In genomic region chr10:12704488-12704887, GRCh38 we compare ENCODE assay signal across 19 cellular contexts.
DNase-seq lines count a peak whose midpoint lies in the region; ATAC-seq, FAIRE-seq and TF ChIP-seq lines count a peak whose summit lies in the region.
"Had no signal": no experiment of that assay in that cellular context is flagged by ENCODE, and none has a peak within 500 bp of the region (broad histone marks: within the 10 kb centered on the region; RNA-seq: fewer than 3 reads in every experiment).

No MANE protein-coding gene starts in this region.

- in situ Hi-C loops in astrocyte of the spinal cord (cut with HindIII; ENCODE audit: low sequenced_read_pairs) = no loop called here

- peaks cover 62% of the 10 kb centered on the region for H3K4me1 Mint-ChIP-seq in MCF 10A (ENCODE audit: insufficient read depth, unreplicated experiment)

- FAIRE-seq in keratinocyte (lab: Jason Lieb, UNC) = no peak
- FAIRE-seq: kidney had no signal

- CTCF ChIA-PET in MCF 10A (lab: Yijun Ruan, JAX) = interaction anchor here (0.6 to 4.6 kb wide), 8 partner anchors 48 to 1381 kb away, joined by 3 to 32 read pairs (median 3); partner anchors contain the start of gene CAMK1D

- BruUV-seq in MCF 10A (replicated peaks; lab: Mats Ljungman, UMichigan) = no TSS peak

- no peaks in the 10 kb centered on the region for H3K9me1 ChIP-seq in keratinocyte (ENCODE audit: control insufficient read depth, extremely low read depth, insufficient read depth, low read length)

- H3K4me3 Mint-ChIP-seq in MCF 10A (ENCODE audit: unreplicated experiment) = peak overlapping the region; percentile 6
- H3K4me3 Mint-ChIP-seq: activated naive CD8-positive, alpha-beta T cell; CD8-positive, alpha-beta T cell; nephron progenitor cell; type B pancreatic cell had no signal

- H3K9me3 Mint-ChIP-seq in MCF 10A (ENCODE audit: unreplicated experiment) = no peaks in the 10 kb centered on the region
- H3K9me3 Mint-ChIP-seq: CD8-positive, alpha-beta T cell; nephron progenitor cell had no signal

- no peak for ATAC-seq in GM21360 (IDR thresholded peaks at IDR 0.05; ENCODE audit: unreplicated experiment)
- ATAC-seq: CD8-positive, alpha-beta T cell; heart right ventricle had no signal

- H3K9me3 ChIP-seq in breast epithelium = no peaks in the 10 kb centered on the region
- H3K9me3 ChIP-seq in keratinocyte (ENCODE audit: control insufficient read depth, low read depth, low read length) = no peaks in the 10 kb centered on the region

- H3K36me3 Mint-ChIP-seq in MCF 10A (ENCODE audit: insufficient read depth, unreplicated experiment) = peaks cover 11% of the 10 kb centered on the region

- peak overlapping the region; percentile 59 for H3K4me2 ChIP-seq in keratinocyte (ENCODE audit: control insufficient read depth, extremely low read depth, insufficient read depth, low read depth, low read length)

- H2AFZ ChIP-seq in keratinocyte (ENCODE audit: control insufficient read depth, low read length) = no peak overlapping the region

- no peaks in the 10 kb centered on the region for H4K20me1 ChIP-seq in keratinocyte (ENCODE audit: control insufficient read depth, extremely low read depth, insufficient read depth, low read length)

- intact Hi-C loops in MCF 10A (cut with micrococcal nuclease) = no loop called here
- intact Hi-C loops in breast epithelium (cut with DNase I; ENCODE audit: low total_unique reads) = no loop called here
- intact Hi-C loops in posterior vena cava (cut with DNase I) = loop anchor here in 1 of 2 donors (10.0 kb wide), 1 partner anchor 440 kb away; no protein-coding TSS in a partner anchor

- no peak for TF ChIP-seq POLR2A in breast epithelium (IDR thresholded peaks at IDR 0.05)

- DNase-seq in MCF 10A (ENCODE audit: unreplicated experiment) (peak; percentile 41), breast epithelium (ENCODE audit: low spot score in 2 of 2) (no peak), astrocyte of the spinal cord (ENCODE audit: low read depth, low spot score) (peak; percentile 12), keratinocyte (ENCODE audit: low read depth, low spot score) (no peak), posterior vena cava (ENCODE audit: low spot score) (no peak), dermis blood vessel endothelial cell (no peak), NCI-H446 treated with DMSO at 0.1 percent for 48 hours (lab: John Stamatoyannopoulos, UW) (no peak)
- DNase-seq: activated CD4-positive, CD25-positive, alpha-beta regulatory T cell treated with anti-CD3 and anti-CD28 coated beads, Interleukin-2, amount 50 U/mL, for 72 hours; CD8-positive, alpha-beta T cell; heart right ventricle; Karpas-422; kidney; NCI-H1417; NCI-H2171; nephron progenitor cell; stimulated activated naive CD4-positive, alpha-beta T cell had no signal

- POLR2A ChIA-PET in MCF 10A (lab: Yijun Ruan, JAX) = interaction anchor here (0.7 to 1.9 kb wide), 7 partner anchors 10 to 488 kb away, joined by 3 to 6 read pairs (median 3); no protein-coding TSS in a partner anchor

- no peaks in the 10 kb centered on the region for H3K79me2 ChIP-seq in keratinocyte (ENCODE audit: control insufficient read depth, insufficient read depth, low read length)

- no peaks in the 10 kb centered on the region for H3K4me1 ChIP-seq in breast epithelium
- H3K4me1 ChIP-seq in keratinocyte (ENCODE audit: control insufficient read depth, extremely low read depth, insufficient read depth, low read length) = peaks cover 61% of the 10 kb centered on the region

- H3K27me3 ChIP-seq in breast epithelium (no peaks in the 10 kb centered on the region), keratinocyte (ENCODE audit: control insufficient read depth, extremely low read depth, insufficient read depth, low read length) (no peaks in the 10 kb centered on the region)
- H3K27me3 ChIP-seq: heart right ventricle had no signal

- dilution Hi-C loops in keratinocyte (cut with MboI; ENCODE audit: extremely low pct_ligation_motif_present, low sequenced_read_pairs) = no loop called here

- H3K27me3 Mint-ChIP-seq in MCF 10A (ENCODE audit: insufficient read depth, unreplicated experiment) = no peaks in the 10 kb centered on the region
- H3K27me3 Mint-ChIP-seq: activated naive CD8-positive, alpha-beta T cell; type B pancreatic cell had no signal

- no peak overlapping the region for H3K9ac ChIP-seq in keratinocyte (ENCODE audit: control insufficient read depth, extremely low read depth, insufficient read depth, low read length)

- peak overlapping the region; percentile 80 for H3K27ac Mint-ChIP-seq in MCF 10A (ENCODE audit: low read depth, unreplicated experiment)
- H3K27ac Mint-ChIP-seq: activated naive CD8-positive, alpha-beta T cell; CD8-positive, alpha-beta T cell; nephron progenitor cell; type B pancreatic cell had no signal

- H3K27ac ChIP-seq in breast epithelium (no peak overlapping the region), keratinocyte (ENCODE audit: control insufficient read depth, insufficient read depth, low read length) (peak overlapping the region; percentile 81)

- H3K4me3 ChIP-seq in breast epithelium (no peak overlapping the region), astrocyte of the spinal cord (ENCODE audit: low read depth, low read length) (no peak overlapping the region), keratinocyte (ENCODE audit: control insufficient read depth in 2 of 3, extremely low read depth in 1 of 3, insufficient read depth in 2 of 3, low read depth in 1 of 3, low read length in 3 of 3) (peak overlapping the region in 1 of 3 experiments; percentile 22)
- H3K4me3 ChIP-seq: heart right ventricle had no signal

- TF ChIP-seq CTCF in MCF 10A (IDR thresholded peaks at IDR 0.05; ENCODE audit: unreplicated experiment) (no peak), breast epithelium (IDR thresholded peaks at IDR 0.05) (no peak), astrocyte of the spinal cord (IDR thresholded peaks at IDR 0.05; ENCODE audit: low read depth, low read length) (no peak), keratinocyte (optimal IDR thresholded peaks at IDR 0.05 in 1 of 3, IDR thresholded peaks at IDR 0.05 in 1 of 3, conservative IDR thresholded peaks at IDR 0.05 in 1 of 3; ENCODE audit: extremely low read depth in 1 of 3, insufficient read depth in 2 of 3, low read length in 3 of 3) (no peak)

- H3K36me3 ChIP-seq in breast epithelium = no peaks in the 10 kb centered on the region
- no peaks in the 10 kb centered on the region for H3K36me3 ChIP-seq in keratinocyte (ENCODE audit: control insufficient read depth in 2 of 2, extremely low read depth in 1 of 2, insufficient read depth in 2 of 2, low read length in 2 of 2)
- H3K36me3 ChIP-seq: heart right ventricle had no signal

Comparison
In these comparisons a context has a peak if more than half of its experiments do, and no peak if none do; other contexts are left out.
1. DNase-seq: peak in MCF 10A (single experiment) and astrocyte of the spinal cord (single experiment); none in breast epithelium (0 of 2), keratinocyte (single experiment), posterior vena cava (single experiment), dermis blood vessel endothelial cell (single experiment) and NCI-H446 treated with DMSO at 0.1 percent for 48 hours (single experiment).